Comparison of ENCODE assay signal across 28 cellular contexts in the genomic region with DNA sequence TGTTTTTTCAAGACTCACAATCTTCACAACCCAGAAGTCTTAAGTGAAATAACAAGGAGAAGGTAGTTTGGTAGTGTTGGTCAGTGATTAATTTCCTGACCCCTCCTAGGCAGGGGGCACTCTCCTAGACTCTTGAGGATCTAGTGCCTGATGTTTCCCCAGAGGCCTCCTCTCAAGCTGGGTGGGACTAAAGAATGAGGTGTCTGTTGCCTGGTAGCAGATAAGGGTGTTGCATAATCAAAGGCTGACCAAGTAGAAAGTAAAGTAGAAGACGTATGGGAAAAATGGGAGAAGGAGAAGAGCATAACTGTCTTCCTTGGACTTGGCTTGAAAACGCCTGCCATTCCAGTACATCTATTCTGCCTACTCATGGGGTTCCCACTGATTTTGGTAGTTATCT. TPM values are rescaled to one million over a fixed set of nuclear protein-coding genes. Genes with fewer than 3 reads are reported as not detected.
DNase-seq lines count a peak whose midpoint lies in the region; ATAC-seq and TF ChIP-seq lines count a peak whose summit lies in the region.
"Had no signal": no experiment of that assay in that cellular context is flagged by ENCODE, and none has a peak within 500 bp of the region (broad histone marks: within the 10 kb centered on the region; RNA-seq: fewer than 3 reads in every experiment).

No MANE protein-coding gene starts in this region.

- WGBS in mesenchymal stem cell = 69% methylated on average over 2 of the region's 2 CpGs

- H3K18ac ChIP-seq in mesenchymal stem cell (ENCODE audit: low read depth in 1 of 2, low read length in 2 of 2) = no peak overlapping the region

- no peaks in the 10 kb centered on the region for H3K4me1 ChIP-seq in breast epithelium
- no peaks in the 10 kb centered on the region for H3K4me1 ChIP-seq in mesenchymal stem cell (ENCODE audit: control insufficient read depth, insufficient read depth, low read depth, low read length)
- H3K4me1 ChIP-seq: colonic mucosa, Peyer's patch had no signal

- H3K4me2 ChIP-seq in mesenchymal stem cell (ENCODE audit: low read length, poor library complexity, severe bottlenecking) = no peak overlapping the region

- no peaks in the 10 kb centered on the region for H3K27me3 Mint-ChIP-seq in MCF 10A (ENCODE audit: insufficient read depth, unreplicated experiment)
- peaks cover 7% of the 10 kb centered on the region for H3K27me3 Mint-ChIP-seq in activated naive CD8-positive, alpha-beta T cell treated with anti-CD3 and anti-CD28 coated beads, Interleukin-2, amount 50 U/mL, for 24 hours
- H3K27me3 Mint-ChIP-seq: progenitor cell of endocrine pancreas had no signal

- no peak overlapping the region for H2BK120ac ChIP-seq in mesenchymal stem cell (ENCODE audit: low read depth, low read length)

- no peak overlapping the region for H3K4me3 ChIP-seq in breast epithelium
- no peak overlapping the region for H3K4me3 ChIP-seq in choroid plexus epithelial cell (ENCODE audit: low read depth, low read length)
- H3K4me3 ChIP-seq in mesenchymal stem cell (ENCODE audit: insufficient read depth in 1 of 2, low read depth in 1 of 2, low read length in 2 of 2) = no peak overlapping the region
- H3K4me3 ChIP-seq: colonic mucosa, Peyer's patch, SJSA1, tibial nerve had no signal

- CTCF ChIA-PET in MCF 10A (lab: Yijun Ruan, JAX) = interaction anchor here (0.6 to 1.0 kb wide), 4 partner anchors 9 to 39 kb away, joined by 3 to 5 read pairs (median 3); no protein-coding TSS in a partner anchor

- TF ChIP-seq POLR2A in breast epithelium (IDR thresholded peaks at IDR 0.05) = no peak

- H3K27me3 ChIP-seq in breast epithelium = no peaks in the 10 kb centered on the region
- H3K27me3 ChIP-seq in mesenchymal stem cell (ENCODE audit: control insufficient read depth in 1 of 2, insufficient read depth in 1 of 2, low read length in 2 of 2) = no peaks in the 10 kb centered on the region
- H3K27me3 ChIP-seq: colonic mucosa, Peyer's patch, SJSA1, tibial nerve had no signal

- BruUV-seq in MCF 10A (replicated peaks; lab: Mats Ljungman, UMichigan) = no TSS peak

- no peak overlapping the region for H3K27ac Mint-ChIP-seq in MCF 10A (ENCODE audit: low read depth, unreplicated experiment)
- no peak overlapping the region for H3K27ac Mint-ChIP-seq in activated naive CD8-positive, alpha-beta T cell treated with anti-CD3 and anti-CD28 coated beads, Interleukin-2, amount 50 U/mL, for 24 hours
- H3K27ac Mint-ChIP-seq: activated CD8-positive, alpha-beta T cell treated with anti-CD3 and anti-CD28 coated beads for 36 hours; activated naive CD8-positive, alpha-beta T cell treated with anti-CD3 and anti-CD28 coated beads, Interleukin-2, amount 10 ng/mL, durations not matched to agents 7 days and 5 days; CD4-positive, alpha-beta T cell; progenitor cell of endocrine pancreas had no signal

- H3K36me3 ChIP-seq in breast epithelium = no peaks in the 10 kb centered on the region
- H3K36me3 ChIP-seq in mesenchymal stem cell (ENCODE audit: control insufficient read depth in 1 of 2, insufficient read depth in 2 of 2, low read depth in 1 of 2, low read length in 2 of 2) = no peaks in the 10 kb centered on the region
- H3K36me3 ChIP-seq: colonic mucosa, Peyer's patch, SJSA1 had no signal

- H3K9ac ChIP-seq in mesenchymal stem cell (ENCODE audit: low read length) = no peak overlapping the region

- H2BK5ac ChIP-seq in mesenchymal stem cell (ENCODE audit: low read depth, low read length, poor library complexity, severe bottlenecking) = no peak overlapping the region

- peaks cover 5% of the 10 kb centered on the region for H3K9me3 Mint-ChIP-seq in MCF 10A (ENCODE audit: unreplicated experiment)
- no peaks in the 10 kb centered on the region for H3K9me3 Mint-ChIP-seq in activated naive CD8-positive, alpha-beta T cell treated with anti-CD3 and anti-CD28 coated beads, Interleukin-2, amount 50 U/mL, for 24 hours
- H3K9me3 Mint-ChIP-seq: activated naive CD8-positive, alpha-beta T cell treated with anti-CD3 and anti-CD28 coated beads, Interleukin-2, amount 10 ng/mL, durations not matched to agents 7 days and 5 days; CD4-positive, alpha-beta T cell had no signal

- H3K23ac ChIP-seq in mesenchymal stem cell (ENCODE audit: low read length in 2 of 2) = no peak overlapping the region

- H3K14ac ChIP-seq in mesenchymal stem cell (ENCODE audit: low read length in 2 of 2) = no peak overlapping the region

- DNase-seq in MCF 10A (ENCODE audit: unreplicated experiment) (peak; percentile 12), breast epithelium (ENCODE audit: low spot score in 2 of 2) (no peak), MV-4-11 (lab: John Stamatoyannopoulos, UW) (peak; percentile 15), choroid plexus epithelial cell (ENCODE audit: low read depth) (peak; percentile 60), mesenchymal stem cell (peak; percentile 10), HCEC 1CT (no peak)
- no peak for DNase-seq in activated naive CD8-positive, alpha-beta T cell treated with anti-CD3 and anti-CD28 coated beads, Interleukin-2, amount 50 U/mL, for 24 hours
- DNase-seq: 8988T; activated CD4-positive, alpha-beta T cell treated with anti-CD3 and anti-CD28 coated beads for 1 hour; activated CD8-positive, alpha-beta T cell treated with anti-CD3 and anti-CD28 coated beads for 36 hours; activated effector memory CD4-positive, alpha-beta T cell treated with anti-CD3 and anti-CD28 coated beads, Interleukin-2, amount 50 U/mL, for 16 hours; activated naive CD8-positive, alpha-beta T cell treated with anti-CD3 and anti-CD28 coated beads, Interleukin-2, amount 10 ng/mL, durations not matched to agents 7 days and 5 days; CD4-positive, alpha-beta T cell; colonic mucosa; effector memory CD4-positive, alpha-beta T cell; mammary epithelial cell; NCI-H1436 treated with DMSO at 0.1 percent for 48 hours; NCI-H524 treated with DMSO at 0.1 percent for 48 hours; Peyer's patch; T-helper 1 cell had no signal

- TF ChIP-seq CTCF in MCF 10A (IDR thresholded peaks at IDR 0.05; ENCODE audit: unreplicated experiment) (no peak), breast epithelium (IDR thresholded peaks at IDR 0.05) (no peak), choroid plexus epithelial cell (conservative IDR thresholded peaks at IDR 0.05; ENCODE audit: low read depth, low read length) (no peak)

- POLR2A ChIA-PET in MCF 10A (lab: Yijun Ruan, JAX) = interaction anchor here (0.7 kb wide), 1 partner anchor 734 kb away, joined by 3 read pairs; no protein-coding TSS in a partner anchor

- H2BK15ac ChIP-seq in mesenchymal stem cell (ENCODE audit: low read depth, poor library complexity, severe bottlenecking) = no peak overlapping the region

- no peak overlapping the region for H2AFZ ChIP-seq in mesenchymal stem cell (ENCODE audit: low read depth, low read length)

- H3K4me3 Mint-ChIP-seq in MCF 10A (ENCODE audit: unreplicated experiment) = no peak overlapping the region
- H3K4me3 Mint-ChIP-seq in activated naive CD8-positive, alpha-beta T cell treated with anti-CD3 and anti-CD28 coated beads, Interleukin-2, amount 50 U/mL, for 24 hours = no peak overlapping the region
- H3K4me3 Mint-ChIP-seq: activated CD8-positive, alpha-beta T cell treated with anti-CD3 and anti-CD28 coated beads for 36 hours; activated naive CD8-positive, alpha-beta T cell treated with anti-CD3 and anti-CD28 coated beads, Interleukin-2, amount 10 ng/mL, durations not matched to agents 7 days and 5 days; brain; CD4-positive, alpha-beta T cell had no signal

- no peaks in the 10 kb centered on the region for H3K9me3 ChIP-seq in breast epithelium
- H3K9me3 ChIP-seq in mesenchymal stem cell (ENCODE audit: control insufficient read depth, low read length) = no peaks in the 10 kb centered on the region
- H3K9me3 ChIP-seq: colonic mucosa, Peyer's patch, SJSA1, tibial nerve had no signal

- no peak overlapping the region for H2AK5ac ChIP-seq in mesenchymal stem cell (ENCODE audit: low read length, severe bottlenecking)

- no peak overlapping the region for H3K4ac ChIP-seq in mesenchymal stem cell (ENCODE audit: low read depth in 1 of 2, low read length in 2 of 2)

- no peaks in the 10 kb centered on the region for H3K36me3 Mint-ChIP-seq in MCF 10A (ENCODE audit: insufficient read depth, unreplicated experiment)
- H3K36me3 Mint-ChIP-seq in activated naive CD8-positive, alpha-beta T cell treated with anti-CD3 and anti-CD28 coated beads, Interleukin-2, amount 50 U/mL, for 24 hours (ENCODE audit: low read depth) = no peaks in the 10 kb centered on the region
- H3K36me3 Mint-ChIP-seq: activated naive CD8-positive, alpha-beta T cell treated with anti-CD3 and anti-CD28 coated beads, Interleukin-2, amount 10 ng/mL, durations not matched to agents 7 days and 5 days; brain had no signal

- intact Hi-C loops in MCF 10A (cut with micrococcal nuclease) (no loop called here), breast epithelium (cut with DNase I; ENCODE audit: low total_unique reads) (no loop called here)

- no peaks in the 10 kb centered on the region for H3K79me1 ChIP-seq in mesenchymal stem cell (replicated peaks; ENCODE audit: low read length, poor library complexity, severe bottlenecking)

- no peak overlapping the region for H4K8ac ChIP-seq in mesenchymal stem cell (ENCODE audit: low read length)

- ATAC-seq in activated naive CD8-positive, alpha-beta T cell treated with anti-CD3 and anti-CD28 coated beads, Interleukin-2, amount 50 U/mL, for 24 hours = no peak
- no peak for ATAC-seq in HG03460 (IDR thresholded peaks at IDR 0.05; ENCODE audit: unreplicated experiment)
- ATAC-seq: activated CD8-positive, alpha-beta T cell treated with anti-CD3 and anti-CD28 coated beads for 36 hours; esophagus mucosa had no signal

- H2BK12ac ChIP-seq in mesenchymal stem cell (ENCODE audit: low read length in 2 of 2) = no peak overlapping the region

- no peak overlapping the region for H3K27ac ChIP-seq in breast epithelium
- H3K27ac ChIP-seq in mesenchymal stem cell (ENCODE audit: low read length, poor library complexity, severe bottlenecking) = no peak overlapping the region
- H3K27ac ChIP-seq: colonic mucosa, Peyer's patch, SJSA1 had no signal

- H3K4me1 Mint-ChIP-seq in MCF 10A (ENCODE audit: insufficient read depth, unreplicated experiment) = peaks cover 15% of the 10 kb centered on the region
- no peaks in the 10 kb centered on the region for H3K4me1 Mint-ChIP-seq in activated naive CD8-positive, alpha-beta T cell treated with anti-CD3 and anti-CD28 coated beads, Interleukin-2, amount 50 U/mL, for 24 hours
- H3K4me1 Mint-ChIP-seq: activated naive CD8-positive, alpha-beta T cell treated with anti-CD3 and anti-CD28 coated beads, Interleukin-2, amount 10 ng/mL, durations not matched to agents 7 days and 5 days had no signal

- H4K91ac ChIP-seq in mesenchymal stem cell (ENCODE audit: low read length) = no peak overlapping the region

RNA-seq across cellular contexts. Expression of a gene that starts 37.8 kb away (rescaled TPM):
- total RNA-seq in MCF 10A (2022) = not detected in 2 replicates
- total RNA-seq in breast epithelium = 100 to 1,000 TPM in 1 of 3 donors, 1 to 10 TPM in 2; 7.9 to 136 (median 9.2) TPM
- not detected for polyA plus RNA-seq in mesenchymal stem cell (2013, experiment 1 of 2)
- not detected for polyA plus RNA-seq in mesenchymal stem cell (2013, experiment 2 of 2)
- total RNA-seq: activated CD8-positive, alpha-beta T cell treated with anti-CD3 and anti-CD28 coated beads for 36 hours; activated naive CD8-positive, alpha-beta T cell treated with anti-CD3 and anti-CD28 coated beads, Interleukin-2, amount 10 ng/mL, durations not matched to agents 7 days and 5 days; CD4-positive, alpha-beta T cell; glomerular endothelial cell; kidney epithelial cell; progenitor cell of endocrine pancreas had no signal

Comparison
In these comparisons a context has a peak if more than half of its experiments do, and no peak if none do; other contexts are left out.
1. DNase-seq: peak in MCF 10A (single experiment), MV-4-11 (single experiment), choroid plexus epithelial cell (single experiment) and mesenchymal stem cell (single experiment); none in breast epithelium (0 of 2), HCEC 1CT (single experiment) and activated naive CD8-positive, alpha-beta T cell treated with anti-CD3 and anti-CD28 coated beads, Interleukin-2, amount 50 U/mL, for 24 hours (single experiment).